8 cellular contexts compared by ENCODE assay signal in genomic region chr2:118221952-118222594, GRCh38.
A peak's percentile ranks its signal among the peaks of the same experiment; 100 is the strongest.
DNase-seq lines count a peak whose midpoint lies in the region; ATAC-seq and TF ChIP-seq lines count a peak whose summit lies in the region.

No MANE protein-coding gene starts in this region.

- peak; percentile 45 for DNase-seq in COR-L47 (lab: John Stamatoyannopoulos, UW)
- peak; percentile 37 for DNase-seq in NCI-H2171 (lab: John Stamatoyannopoulos, UW)
- DNase-seq in fibroblast of pulmonary artery (ENCODE audit: low read depth) = peak; percentile 83
- peak; percentile 54 for DNase-seq in non-pigmented ciliary epithelial cell (ENCODE audit: low read depth)
- no peak for DNase-seq in posterior vena cava (ENCODE audit: low spot score)

- intact Hi-C loops in posterior vena cava (cut with DNase I) = loop anchor here in 1 of 2 donors (5.0 kb wide), 1 partner anchor 640 kb away; no protein-coding TSS in a partner anchor

- peak; percentile 53 for TF ChIP-seq CTCF in WI38 (IDR thresholded peaks at IDR 0.05; ENCODE audit: low read depth, low read length)
- TF ChIP-seq CTCF in fibroblast of pulmonary artery (IDR thresholded peaks at IDR 0.05; ENCODE audit: low read length, missing control alignments) = peak; percentile 82

- ATAC-seq in GM18868 (IDR thresholded peaks at IDR 0.05; ENCODE audit: unreplicated experiment) = peak; percentile 40
- ATAC-seq in HG03097 (IDR thresholded peaks at IDR 0.05; ENCODE audit: low FRiP score, unreplicated experiment) = peak; percentile 63

- no peak overlapping the region for H3K4me3 ChIP-seq in WI38 (ENCODE audit: low read depth, low read length)
- no peak overlapping the region for H3K4me3 ChIP-seq in fibroblast of pulmonary artery (replicated peaks; ENCODE audit: low read depth, low read length)
